In the genomic region with DNA sequence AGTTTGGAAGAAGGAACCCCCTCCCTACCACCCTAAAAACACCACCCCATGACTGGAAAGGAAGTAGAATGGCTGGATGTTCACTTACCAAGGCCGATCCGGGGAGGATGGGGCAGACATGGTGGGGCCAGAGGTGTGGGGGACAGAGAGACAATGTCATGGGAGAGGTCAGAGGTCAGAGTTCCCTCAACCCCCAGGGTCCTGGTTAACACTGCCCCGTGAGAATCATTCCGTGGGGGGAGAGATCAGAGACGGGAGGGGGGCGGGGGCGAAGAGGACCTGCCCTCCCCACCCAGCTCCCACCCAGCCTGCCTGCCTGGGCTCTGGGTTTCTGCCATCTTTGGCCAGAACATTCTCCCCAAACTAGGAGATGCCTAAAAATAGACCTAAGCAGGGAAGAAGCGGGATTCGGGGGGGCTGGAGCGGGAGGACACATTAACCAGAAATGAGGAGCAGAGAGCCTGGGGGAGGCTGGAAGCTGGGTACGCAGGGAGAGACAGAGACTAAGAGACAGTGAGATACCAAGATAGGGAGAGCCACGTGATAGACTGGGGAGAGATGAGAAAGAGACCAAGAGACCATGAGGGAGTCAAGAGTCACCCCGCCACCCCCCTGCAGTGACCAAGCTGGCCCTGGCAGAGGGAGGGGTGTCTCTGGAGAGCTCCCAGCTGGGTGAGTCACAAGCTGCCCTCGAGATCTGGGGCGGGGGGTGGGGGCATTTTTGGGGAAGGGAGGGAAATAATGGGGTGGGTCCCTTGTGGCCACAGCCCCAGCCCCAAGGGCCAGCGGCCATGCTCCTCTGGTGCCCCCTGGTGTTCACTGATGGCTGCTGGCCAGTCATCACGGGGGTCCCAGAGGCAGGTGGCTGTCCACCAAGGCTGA, we compare ENCODE assay signal across 8 cellular contexts. TPM values are rescaled to one million over a fixed set of nuclear protein-coding genes. Genes with fewer than 3 reads are reported as not detected.
DNase-seq lines count a peak whose midpoint lies in the region; ATAC-seq lines count a peak whose summit lies in the region.

No MANE protein-coding gene starts in this region.

- peak overlapping the region; percentile 71 to 83 for H3K27ac ChIP-seq in aorta (ENCODE audit: low read depth in 1 of 2, low read length in 2 of 2)

- H3K4me1 ChIP-seq in NT2/D1 (ENCODE audit: insufficient read depth, insufficient read length) (peaks cover 2% of the 10 kb centered on the region), aorta (ENCODE audit: control insufficient read depth in 1 of 2, insufficient read depth in 2 of 2, low read length in 2 of 2) (no peaks in the 10 kb centered on the region)

- peak; percentile 83 for ATAC-seq in aorta (ENCODE audit: low FRiP score)
- no peak for ATAC-seq in HG03457 (IDR thresholded peaks at IDR 0.05; ENCODE audit: unreplicated experiment)

- DNase-seq in NCI-H146 (lab: John Stamatoyannopoulos, UW) (peak; percentile 31), NCI-H146 treated with DMSO at 0.1 percent for 48 hours (lab: John Stamatoyannopoulos, UW; ENCODE audit: unreplicated experiment) (no peak), NT2/D1 (ENCODE audit: low read depth, low spot score) (no peak), foreskin melanocyte (peak; percentile 92), occipital lobe (lab: John Stamatoyannopoulos, UW) (peak; percentile 70), aorta (peak; percentile 91 to 94)
- peak; percentile 43 for DNase-seq in activated naive CD4-positive, alpha-beta T cell treated with Interleukin-2 at 50 U/mL for 16 hours

- intact Hi-C loops in aorta (cut with DNase I) = loop anchor here (2.0 to 5.0 kb wide), 5 partner anchors 37 to 173 kb away; no protein-coding TSS in a partner anchor

- WGBS in aorta, 2 donors = 4 to 8% methylated on average over 17 of the region's 17 CpGs

- H3K36me3 ChIP-seq in NT2/D1 (ENCODE audit: insufficient read depth, insufficient read length, low read length) (peaks cover 30% of the 10 kb centered on the region), aorta (ENCODE audit: control insufficient read depth in 1 of 2, insufficient read depth in 2 of 2, low read length in 1 of 2) (no peaks in the 10 kb centered on the region)

- H3K4me3 ChIP-seq in NT2/D1 (ENCODE audit: insufficient read length, low read depth) = no peak overlapping the region
- H3K4me3 ChIP-seq in aorta (ENCODE audit: low read length in 2 of 2) = no peak overlapping the region

- H3K9me3 ChIP-seq in NT2/D1 (ENCODE audit: insufficient read depth, low read length) = no peaks in the 10 kb centered on the region
- no peaks in the 10 kb centered on the region for H3K9me3 ChIP-seq in aorta (ENCODE audit: control insufficient read depth, low read length)

- H3K9ac ChIP-seq in NT2/D1 (ENCODE audit: insufficient read length, low read depth) = peak overlapping the region; percentile 17

- H3K27me3 ChIP-seq in NT2/D1 (ENCODE audit: insufficient read depth, insufficient read length) (no peaks in the 10 kb centered on the region), aorta (ENCODE audit: control insufficient read depth in 1 of 2, insufficient read depth in 2 of 2, low read length in 1 of 2) (no peaks in the 10 kb centered on the region)

RNA-seq across cellular contexts. Expression of gene KANK2, which starts 6.1 kb away (rescaled TPM):
- total RNA-seq in occipital lobe (10.6 TPM), aorta (100 to 1,000 TPM; 316 to 379 TPM)
- polyA plus RNA-seq in aorta = 100 to 1,000 TPM; 269 to 282 TPM

RNA-seq across cellular contexts. Expression of gene ANGPTL8, which starts 36.0 kb away (rescaled TPM):
- total RNA-seq in occipital lobe = not detected
- total RNA-seq in aorta = not detected
- polyA plus RNA-seq in aorta = 10 to 100 TPM in 1 of 2 donors, not detected in 1; 11.8 TPM

RNA-seq across cellular contexts. Expression of gene SPC24, which starts 47.9 kb away (rescaled TPM):
- 6.4 TPM for total RNA-seq in occipital lobe
- total RNA-seq in aorta = 1 to 10 TPM; 1.1 to 2.9 TPM
- 1 to 10 TPM in 1 of 2 donors, under 1 TPM in 1; 0.43 to 1.0 TPM for polyA plus RNA-seq in aorta

RNA-seq across cellular contexts. Expression of gene DOCK6, which starts 58.9 kb away (rescaled TPM):
- total RNA-seq in occipital lobe = 1.7 TPM
- 100 to 1,000 TPM in 1 of 2 donors, 10 to 100 TPM in 1; 73.1 to 109 TPM for total RNA-seq in aorta
- polyA plus RNA-seq in aorta = 10 to 100 TPM; 12.8 to 71.8 TPM

Comparison
In these comparisons a context has a peak if more than half of its experiments do, and no peak if none do; other contexts are left out.
1. DNase-seq: peak in NCI-H146 (single experiment), activated naive CD4-positive, alpha-beta T cell treated with Interleukin-2 at 50 U/mL for 16 hours (single experiment), foreskin melanocyte (single experiment), occipital lobe (single experiment) and aorta (2 of 2); none in NCI-H146 treated with DMSO at 0.1 percent for 48 hours (single experiment) and NT2/D1 (single experiment).
2. RNA of gene KANK2, which starts 6.1 kb away (total RNA-seq): 316 to 379 TPM in aorta; 10.6 TPM in occipital lobe (single experiment); every median in the first group is over 10 times any median in the second.